In the genomic region with DNA sequence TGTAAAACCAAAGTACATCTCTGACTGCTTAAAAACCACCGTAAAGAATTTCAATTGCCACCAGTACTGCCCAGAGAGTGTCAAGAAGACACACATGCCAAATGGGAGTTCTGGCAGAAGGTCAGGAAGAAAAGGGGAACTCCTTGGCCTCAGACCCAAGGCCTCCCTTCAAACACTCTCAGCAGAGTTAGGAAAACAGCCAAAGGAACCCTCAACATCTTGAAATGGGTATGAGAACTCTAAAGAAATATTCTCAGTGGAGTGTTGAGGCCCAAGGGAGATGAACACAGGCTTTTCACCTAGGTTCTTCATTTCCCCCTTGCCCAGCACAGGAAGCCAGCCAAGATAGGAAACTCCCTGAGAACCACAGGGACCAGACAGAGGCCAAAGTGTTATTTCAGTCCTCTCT, we compare ENCODE assay signal across 12 cellular contexts.
A peak's percentile ranks its signal among the peaks of the same experiment; 100 is the strongest.
DNase-seq lines count a peak whose midpoint lies in the region; ATAC-seq and TF ChIP-seq lines count a peak whose summit lies in the region.
"Had no signal": no experiment of that assay in that cellular context is flagged by ENCODE, and none has a peak within 500 bp of the region (broad histone marks: within the 10 kb centered on the region; RNA-seq: fewer than 3 reads in every experiment).

No MANE protein-coding gene starts in this region.

- no peak overlapping the region for H3K4me3 ChIP-seq in choroid plexus epithelial cell (ENCODE audit: low read depth, low read length)
- no peak overlapping the region for H3K4me3 ChIP-seq in brain microvascular endothelial cell (ENCODE audit: low read depth, low read length)

- in situ Hi-C loops in brain microvascular endothelial cell (cut with HindIII; ENCODE audit: low pct_ligation_motif_present, low sequenced_read_pairs) = no loop called here
- in situ Hi-C loops in G401 (cut with HindIII; ENCODE audit: low sequenced_read_pairs) = no loop called here

- DNase-seq in GM20000 (ENCODE audit: low spot score) (peak; percentile 61), choroid plexus epithelial cell (ENCODE audit: low read depth) (peak; percentile 8), NCI-H345 treated with DMSO at 0.1 percent for 48 hours (lab: John Stamatoyannopoulos, UW; ENCODE audit: unreplicated experiment) (no peak), brain microvascular endothelial cell (no peak), G401 (ENCODE audit: low spot score) (no peak)
- DNase-seq in activated naive CD4-positive, alpha-beta T cell (lab: John Stamatoyannopoulos, UW) = no peak
- DNase-seq: DMS53, NCI-H2227 treated with DMSO at 0.1 percent for 48 hours, WERI-Rb-1 had no signal

- ATAC-seq in GM18499 (IDR thresholded peaks at IDR 0.05; ENCODE audit: insufficient read depth, unreplicated experiment) (peak; percentile 77), HG03103 (IDR thresholded peaks at IDR 0.05; ENCODE audit: low read depth, unreplicated experiment) (peak; percentile 79)

- TF ChIP-seq CTCF in GM20000 (IDR thresholded peaks at IDR 0.05; ENCODE audit: extremely low read depth, missing control alignments) = no peak
- TF ChIP-seq CTCF in choroid plexus epithelial cell (conservative IDR thresholded peaks at IDR 0.05; ENCODE audit: low read depth, low read length) = no peak
- TF ChIP-seq CTCF in brain microvascular endothelial cell (IDR thresholded peaks at IDR 0.05; ENCODE audit: low read depth, low read length, missing control alignments) = no peak

- no peaks in the 10 kb centered on the region for H3K27me3 ChIP-seq in brain microvascular endothelial cell (replicated peaks)
- H3K27me3 ChIP-seq: neutrophil had no signal

- peaks cover 7% of the 10 kb centered on the region for H3K36me3 ChIP-seq in brain microvascular endothelial cell (replicated peaks)
- H3K36me3 ChIP-seq: WERI-Rb-1 had no signal

- H3K27ac ChIP-seq in brain microvascular endothelial cell = no peak overlapping the region
- H3K27ac ChIP-seq: neutrophil, WERI-Rb-1 had no signal

Comparison
In these comparisons a context has a peak if more than half of its experiments do, and no peak if none do; other contexts are left out.
1. DNase-seq: peak in GM20000 (single experiment) and choroid plexus epithelial cell (single experiment); none in NCI-H345 treated with DMSO at 0.1 percent for 48 hours (single experiment), brain microvascular endothelial cell (single experiment), G401 (single experiment) and activated naive CD4-positive, alpha-beta T cell (0 of 4).